Comparison of ENCODE assay signal across 1 cellular context in genomic region chr11:74116719-74117118, GRCh38.
TF ChIP-seq lines count a peak whose summit lies in the region.

No MANE protein-coding gene starts in this region.

TF ChIP-seq in K562, 482 proteins besides CTCF, POLR2A, EP300 and RAD21 (continued from another document and continues in another):
- TF ChIP-seq, protein P1, sequence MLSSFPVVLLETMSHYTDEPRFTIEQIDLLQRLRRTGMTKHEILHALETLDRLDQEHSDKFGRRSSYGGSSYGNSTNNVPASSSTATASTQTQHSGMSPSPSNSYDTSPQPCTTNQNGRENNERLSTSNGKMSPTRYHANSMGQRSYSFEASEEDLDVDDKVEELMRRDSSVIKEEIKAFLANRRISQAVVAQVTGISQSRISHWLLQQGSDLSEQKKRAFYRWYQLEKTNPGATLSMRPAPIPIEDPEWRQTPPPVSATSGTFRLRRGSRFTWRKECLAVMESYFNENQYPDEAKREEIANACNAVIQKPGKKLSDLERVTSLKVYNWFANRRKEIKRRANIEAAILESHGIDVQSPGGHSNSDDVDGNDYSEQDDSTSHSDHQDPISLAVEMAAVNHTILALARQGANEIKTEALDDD (IDR thresholded peaks at IDR 0.05), result no peak
- TF ChIP-seq, protein P2, sequence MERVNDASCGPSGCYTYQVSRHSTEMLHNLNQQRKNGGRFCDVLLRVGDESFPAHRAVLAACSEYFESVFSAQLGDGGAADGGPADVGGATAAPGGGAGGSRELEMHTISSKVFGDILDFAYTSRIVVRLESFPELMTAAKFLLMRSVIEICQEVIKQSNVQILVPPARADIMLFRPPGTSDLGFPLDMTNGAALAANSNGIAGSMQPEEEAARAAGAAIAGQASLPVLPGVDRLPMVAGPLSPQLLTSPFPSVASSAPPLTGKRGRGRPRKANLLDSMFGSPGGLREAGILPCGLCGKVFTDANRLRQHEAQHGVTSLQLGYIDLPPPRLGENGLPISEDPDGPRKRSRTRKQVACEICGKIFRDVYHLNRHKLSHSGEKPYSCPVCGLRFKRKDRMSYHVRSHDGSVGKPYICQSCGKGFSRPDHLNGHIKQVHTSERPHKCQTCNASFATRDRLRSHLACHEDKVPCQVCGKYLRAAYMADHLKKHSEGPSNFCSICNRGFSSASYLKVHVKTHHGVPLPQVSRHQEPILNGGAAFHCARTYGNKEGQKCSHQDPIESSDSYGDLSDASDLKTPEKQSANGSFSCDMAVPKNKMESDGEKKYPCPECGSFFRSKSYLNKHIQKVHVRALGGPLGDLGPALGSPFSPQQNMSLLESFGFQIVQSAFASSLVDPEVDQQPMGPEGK (CRISPR knock-in tag; IDR thresholded peaks at IDR 0.05; ENCODE audit: borderline replicate concordance), result peak; percentile 81
- peak; percentile 76; the same call in 1 of the 2 replicates for TF ChIP-seq ZNF764 (CRISPR knock-in tag; IDR thresholded peaks at IDR 0.05; ENCODE audit: low read depth)
- TF ChIP-seq RAD51 (IDR thresholded peaks at IDR 0.05; ENCODE audit: borderline replicate concordance, low read depth), result no peak
- no peak for TF ChIP-seq NEUROD1 (IDR thresholded peaks at IDR 0.05; ENCODE audit: borderline replicate concordance, low read depth, low read length, partially characterized antibody)
- no peak for TF ChIP-seq NCOA1 (IDR thresholded peaks at IDR 0.05; ENCODE audit: low read depth)
- no peak for TF ChIP-seq JUN (IDR thresholded peaks at IDR 0.05; ENCODE audit: borderline replicate concordance, low read depth, low read length)
- TF ChIP-seq JUN (CRISPR knock-in tag; IDR thresholded peaks at IDR 0.05; ENCODE audit: borderline replicate concordance), result no peak
- TF ChIP-seq ZSCAN32 (CRISPR knock-in tag; IDR thresholded peaks at IDR 0.05), result 0 out of 2 replicates have a peak, but pooled peaks have one; percentile 44
- TF ChIP-seq ZNF436 (CRISPR knock-in tag; IDR thresholded peaks at IDR 0.05), result no peak
- TF ChIP-seq THAP12 (CRISPR knock-in tag; IDR thresholded peaks at IDR 0.05), result 0 out of 2 replicates have a peak, but pooled peaks have one; percentile 41
- TF ChIP-seq NR3C1 (CRISPR knock-in tag; IDR thresholded peaks at IDR 0.05), result no peak
- TF ChIP-seq FUS (optimal IDR thresholded peaks at IDR 0.05; ENCODE audit: low read depth, low read length), result no peak
- no peak for TF ChIP-seq SMARCA4 (IDR thresholded peaks at IDR 0.05)
- no peak for TF ChIP-seq SIRT6 (IDR thresholded peaks at IDR 0.05; ENCODE audit: low read depth, low read length)
- TF ChIP-seq TFAM (CRISPR knock-in tag; conservative IDR thresholded peaks at IDR 0.05), result no peak
- no peak for TF ChIP-seq BRD4 (IDR thresholded peaks at IDR 0.05)
- no peak for TF ChIP-seq MYC (IDR thresholded peaks at IDR 0.05; ENCODE audit: low read depth, low read length)
- 0 out of 2 replicates have a peak, but pooled peaks have one; percentile 66 for TF ChIP-seq MYC (CRISPR knock-in tag; IDR thresholded peaks at IDR 0.05; ENCODE audit: borderline replicate concordance, low read depth)
- TF ChIP-seq RREB1 (CRISPR knock-in tag; IDR thresholded peaks at IDR 0.05), result peak; percentile 97
- no peak for TF ChIP-seq SIX5 (IDR thresholded peaks at IDR 0.05; ENCODE audit: borderline replicate concordance in 1 of 2, insufficient read depth in 1 of 2, low read depth in 1 of 2, low read length in 2 of 2)
- no peak for TF ChIP-seq HMG20A (CRISPR knock-in tag; conservative IDR thresholded peaks at IDR 0.05)
- TF ChIP-seq, protein P3, sequence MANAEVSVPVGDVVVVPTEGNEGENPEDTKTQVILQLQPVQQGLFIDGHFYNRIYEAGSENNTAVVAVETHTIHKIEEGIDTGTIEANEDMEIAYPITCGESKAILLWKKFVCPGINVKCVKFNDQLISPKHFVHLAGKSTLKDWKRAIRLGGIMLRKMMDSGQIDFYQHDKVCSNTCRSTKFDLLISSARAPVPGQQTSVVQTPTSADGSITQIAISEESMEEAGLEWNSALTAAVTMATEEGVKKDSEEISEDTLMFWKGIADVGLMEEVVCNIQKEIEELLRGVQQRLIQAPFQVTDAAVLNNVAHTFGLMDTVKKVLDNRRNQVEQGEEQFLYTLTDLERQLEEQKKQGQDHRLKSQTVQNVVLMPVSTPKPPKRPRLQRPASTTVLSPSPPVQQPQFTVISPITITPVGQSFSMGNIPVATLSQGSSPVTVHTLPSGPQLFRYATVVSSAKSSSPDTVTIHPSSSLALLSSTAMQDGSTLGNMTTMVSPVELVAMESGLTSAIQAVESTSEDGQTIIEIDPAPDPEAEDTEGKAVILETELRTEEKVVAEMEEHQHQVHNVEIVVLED (CRISPR knock-in tag; IDR thresholded peaks at IDR 0.05), result peak; percentile 64
- TF ChIP-seq ZNF24 (IDR thresholded peaks at IDR 0.05), result no peak
- TF ChIP-seq ZNF707 (CRISPR knock-in tag; conservative IDR thresholded peaks at IDR 0.05), result peak; percentile 85
- no peak for TF ChIP-seq ZBTB8A (IDR thresholded peaks at IDR 0.05; ENCODE audit: partially characterized antibody)
- TF ChIP-seq ZNF76 (CRISPR knock-in tag; IDR thresholded peaks at IDR 0.05; ENCODE audit: borderline replicate concordance), result peak; percentile 95
- TF ChIP-seq POU5F1 (IDR thresholded peaks at IDR 0.05; ENCODE audit: borderline replicate concordance, low read depth, low read length, partially characterized antibody), result no peak
- peak; percentile 79 for TF ChIP-seq ZNF3 (CRISPR knock-in tag; IDR thresholded peaks at IDR 0.05)
- TF ChIP-seq, protein P4, sequence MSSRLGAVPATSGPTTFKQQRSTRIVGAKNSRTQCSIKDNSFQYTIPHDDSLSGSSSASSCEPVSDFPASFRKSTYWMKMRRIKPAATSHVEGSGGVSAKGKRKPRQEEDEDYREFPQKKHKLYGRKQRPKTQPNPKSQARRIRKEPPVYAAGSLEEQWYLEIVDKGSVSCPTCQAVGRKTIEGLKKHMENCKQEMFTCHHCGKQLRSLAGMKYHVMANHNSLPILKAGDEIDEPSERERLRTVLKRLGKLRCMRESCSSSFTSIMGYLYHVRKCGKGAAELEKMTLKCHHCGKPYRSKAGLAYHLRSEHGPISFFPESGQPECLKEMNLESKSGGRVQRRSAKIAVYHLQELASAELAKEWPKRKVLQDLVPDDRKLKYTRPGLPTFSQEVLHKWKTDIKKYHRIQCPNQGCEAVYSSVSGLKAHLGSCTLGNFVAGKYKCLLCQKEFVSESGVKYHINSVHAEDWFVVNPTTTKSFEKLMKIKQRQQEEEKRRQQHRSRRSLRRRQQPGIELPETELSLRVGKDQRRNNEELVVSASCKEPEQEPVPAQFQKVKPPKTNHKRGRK (tag; IDR thresholded peaks at IDR 0.05), result no peak
- 0 out of 2 replicates have a peak, but pooled peaks have one; percentile 63 for TF ChIP-seq ZNF77 (CRISPR knock-in tag; IDR thresholded peaks at IDR 0.05)
- TF ChIP-seq PTTG1 (tag; IDR thresholded peaks at IDR 0.05; ENCODE audit: low read depth), result peak; percentile 51; the same call in 1 of the 2 replicates
- peak; percentile 97 for TF ChIP-seq HOXB6 (CRISPR knock-in tag; IDR thresholded peaks at IDR 0.05; ENCODE audit: borderline replicate concordance)
- no peak for TF ChIP-seq ARID2 (IDR thresholded peaks at IDR 0.05)
- peak in 1 of 3 experiments; percentile 85; a peak in 2 of 6 replicates for TF ChIP-seq ZBTB11 (CRISPR knock-in tag; IDR thresholded peaks at IDR 0.05)
- TF ChIP-seq JUNB (CRISPR knock-in tag; conservative IDR thresholded peaks at IDR 0.05), result peak; percentile 80
- TF ChIP-seq RNF219 (CRISPR knock-in tag; IDR thresholded peaks at IDR 0.05), result peak; percentile 89
- TF ChIP-seq, protein P5, sequence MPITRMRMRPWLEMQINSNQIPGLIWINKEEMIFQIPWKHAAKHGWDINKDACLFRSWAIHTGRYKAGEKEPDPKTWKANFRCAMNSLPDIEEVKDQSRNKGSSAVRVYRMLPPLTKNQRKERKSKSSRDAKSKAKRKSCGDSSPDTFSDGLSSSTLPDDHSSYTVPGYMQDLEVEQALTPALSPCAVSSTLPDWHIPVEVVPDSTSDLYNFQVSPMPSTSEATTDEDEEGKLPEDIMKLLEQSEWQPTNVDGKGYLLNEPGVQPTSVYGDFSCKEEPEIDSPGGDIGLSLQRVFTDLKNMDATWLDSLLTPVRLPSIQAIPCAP (CRISPR knock-in tag; IDR thresholded peaks at IDR 0.05; ENCODE audit: borderline replicate concordance), result no peak
- TF ChIP-seq ZNF253 (CRISPR knock-in tag; conservative IDR thresholded peaks at IDR 0.05), result peak; percentile 87; the same call in 1 of the 2 replicates
- TF ChIP-seq FOXK1 (CRISPR knock-in tag; IDR thresholded peaks at IDR 0.05; ENCODE audit: borderline replicate concordance), result no peak
